In genomic region chr16:89785523-89786155, GRCh38 we compare ENCODE assay signal across 26 cellular contexts. TPM values are rescaled to one million over a fixed set of nuclear protein-coding genes. Genes with fewer than 3 reads are reported as not detected.
DNase-seq lines count a peak whose midpoint lies in the region; ATAC-seq lines count a peak whose summit lies in the region.
"Had no signal": no experiment of that assay in that cellular context is flagged by ENCODE, and none has a peak within 500 bp of the region (broad histone marks: within the 10 kb centered on the region; RNA-seq: fewer than 3 reads in every experiment).

No MANE protein-coding gene starts in this region.

- no peaks in the 10 kb centered on the region for H3K36me3 ChIP-seq in CD4-positive, CD25-positive, alpha-beta regulatory T cell (ENCODE audit: control insufficient read depth, insufficient read depth, low read length)
- H3K36me3 ChIP-seq: prostate gland had no signal

- no peak overlapping the region for H3K4me3 Mint-ChIP-seq in activated CD4-positive, alpha-beta T cell treated with anti-CD3 and anti-CD28 coated beads for 36 hours
- H3K4me3 Mint-ChIP-seq in CD4-positive, CD25-positive, alpha-beta regulatory T cell = peak overlapping the region in 1 of 4 donors; percentile 47
- H3K4me3 Mint-ChIP-seq: dendritic cell treated with granulocyte-macrophage colony-stimulating factor and Interleukin-4, amounts not matched to agents 40 ng/mL and 50 ng/mL, for 4 days; HFFc6; neural crest cell had no signal

- DNase-seq in activated CD4-positive, alpha-beta T cell treated with anti-CD3 and anti-CD28 coated beads, Interleukin-2, amount 50 U/mL, for 1 hour = peak; percentile 28
- no peak for DNase-seq in activated CD4-positive, alpha-beta T cell treated with anti-CD3 and anti-CD28 coated beads for 36 hours
- no peak for DNase-seq in CD4-positive, CD25-positive, alpha-beta regulatory T cell
- DNase-seq in T-helper 9 cell (peak; percentile 52), head of caudate nucleus (peak in 30 of 42 donors; percentile 12 to 68 (median 41)), NCI-H345 treated with DMSO at 0.1 percent for 48 hours (lab: John Stamatoyannopoulos, UW; ENCODE audit: unreplicated experiment) (no peak), globus pallidus (ENCODE audit: low spot score) (no peak), HPDE6-E6E7 (ENCODE audit: extremely low spot score) (no peak)
- DNase-seq: activated CD4-positive, CD25-positive, alpha-beta regulatory T cell treated with anti-CD3 and anti-CD28 coated beads, Interleukin-2, amount 50 U/mL, for 72 hours; DMS79; foreskin melanocyte; HFFc6; Kasumi-1; kidney glomerular epithelial cell; mesenchymal stem cell; NCI-H1105; NCI-H526; SIG-M5; spleen had no signal

- no peaks in the 10 kb centered on the region for H3K9me3 ChIP-seq in CD4-positive, CD25-positive, alpha-beta regulatory T cell (ENCODE audit: control insufficient read depth in 2 of 2, low read length in 2 of 2)
- H3K9me3 ChIP-seq: A549, body of pancreas, prostate gland, spleen had no signal

- H3K4me1 Mint-ChIP-seq in activated CD4-positive, alpha-beta T cell treated with anti-CD3 and anti-CD28 coated beads for 36 hours = peaks cover 23% of the 10 kb centered on the region
- peaks cover 6 to 27% (median 10%) of the 10 kb centered on the region in 4 donors for H3K4me1 Mint-ChIP-seq in CD4-positive, CD25-positive, alpha-beta regulatory T cell
- H3K4me1 Mint-ChIP-seq: neural crest cell had no signal

- H3K27me3 Mint-ChIP-seq in activated CD4-positive, alpha-beta T cell treated with anti-CD3 and anti-CD28 coated beads for 36 hours = no peaks in the 10 kb centered on the region
- H3K27me3 Mint-ChIP-seq in CD4-positive, CD25-positive, alpha-beta regulatory T cell = no peaks in the 10 kb centered on the region
- H3K27me3 Mint-ChIP-seq: dendritic cell treated with granulocyte-macrophage colony-stimulating factor and Interleukin-4, amounts not matched to agents 40 ng/mL and 50 ng/mL, for 4 days had no signal

- CTCF ChIA-PET in activated CD4-positive, alpha-beta T cell treated with anti-CD3 and anti-CD28 coated beads for 36 hours (lab: Charles Lee) = interaction anchor here (0.6 to 0.7 kb wide), 2 partner anchors 9 to 124 kb away, joined by 3 read pairs; no protein-coding TSS in a partner anchor

- no peak overlapping the region for H3K27ac Mint-ChIP-seq in activated CD4-positive, alpha-beta T cell treated with anti-CD3 and anti-CD28 coated beads for 36 hours
- peak overlapping the region in 1 of 3 donors; percentile 72 for H3K27ac Mint-ChIP-seq in CD4-positive, CD25-positive, alpha-beta regulatory T cell
- H3K27ac Mint-ChIP-seq: activated T-helper 2 cell treated with anti-CD3 and anti-CD28 coated beads, Interferon-gamma antibody, Interleukin-2, Interleukin-4, amounts not matched to agents 10 μg/mL and 5 μg/mL and 100 μg/mL, durations not matched to agents 14 hours and 24 hours and 36 hours; dendritic cell treated with granulocyte-macrophage colony-stimulating factor and Interleukin-4, amounts not matched to agents 40 ng/mL and 50 ng/mL, for 4 days; HFFc6 had no signal

- POLR2A ChIA-PET in activated CD4-positive, alpha-beta T cell treated with anti-CD3 and anti-CD28 coated beads for 36 hours (lab: Charles Lee) = no interaction called here

- ATAC-seq in activated CD4-positive, alpha-beta T cell treated with anti-CD3 and anti-CD28 coated beads for 36 hours = no peak
- ATAC-seq in CD4-positive, CD25-positive, alpha-beta regulatory T cell (ENCODE audit: low read depth in 2 of 2) = peak; percentile 55 to 77
- ATAC-seq: A549, body of pancreas had no signal

- no peaks in the 10 kb centered on the region for H3K9me3 Mint-ChIP-seq in activated CD4-positive, alpha-beta T cell treated with anti-CD3 and anti-CD28 coated beads for 36 hours (ENCODE audit: low read depth)
- H3K9me3 Mint-ChIP-seq in CD4-positive, CD25-positive, alpha-beta regulatory T cell = no peaks in the 10 kb centered on the region
- H3K9me3 Mint-ChIP-seq: activated T-helper 2 cell treated with anti-CD3 and anti-CD28 coated beads, Interferon-gamma antibody, Interleukin-2, Interleukin-4, amounts not matched to agents 10 μg/mL and 5 μg/mL and 100 μg/mL, durations not matched to agents 14 hours and 24 hours and 36 hours; dendritic cell treated with granulocyte-macrophage colony-stimulating factor and Interleukin-4, amounts not matched to agents 40 ng/mL and 50 ng/mL, for 4 days; HFFc6; neural crest cell had no signal

- intact Hi-C loops in activated CD4-positive, alpha-beta T cell treated with anti-CD3 and anti-CD28 coated beads for 36 hours (cut with DNase I, micrococcal nuclease) = no loop called here
- intact Hi-C loops in head of caudate nucleus (cut with DNase I) = no loop called here

- no peak overlapping the region for H3K4me3 ChIP-seq in CD4-positive, CD25-positive, alpha-beta regulatory T cell (ENCODE audit: low read depth, low read length)
- H3K4me3 ChIP-seq: A549, body of pancreas, prostate gland, spleen had no signal

- peaks cover 53% of the 10 kb centered on the region for H3K36me3 Mint-ChIP-seq in activated CD4-positive, alpha-beta T cell treated with anti-CD3 and anti-CD28 coated beads for 36 hours (ENCODE audit: low read depth)
- H3K36me3 Mint-ChIP-seq in CD4-positive, CD25-positive, alpha-beta regulatory T cell = no peaks in the 10 kb centered on the region

- no peak overlapping the region for H3K27ac ChIP-seq in CD4-positive, CD25-positive, alpha-beta regulatory T cell (ENCODE audit: insufficient read depth, low read length, poor library complexity, severe bottlenecking)
- H3K27ac ChIP-seq: A549, body of pancreas, C4-2B, prostate gland had no signal

- no peaks in the 10 kb centered on the region for H3K27me3 ChIP-seq in CD4-positive, CD25-positive, alpha-beta regulatory T cell (ENCODE audit: control insufficient read depth, insufficient read depth, low read length)
- H3K27me3 ChIP-seq: body of pancreas, spleen had no signal

- H3K4me1 ChIP-seq in CD4-positive, CD25-positive, alpha-beta regulatory T cell (ENCODE audit: control insufficient read depth, insufficient read depth, low read length, poor library complexity, severe bottlenecking) = peaks cover 10% of the 10 kb centered on the region
- H3K4me1 ChIP-seq: A549, body of pancreas, prostate gland had no signal

RNA-seq across cellular contexts. Expression of gene FANCA, which starts 30.8 kb away (rescaled TPM):
- 10 to 100 TPM; 91.5 to 94.4 TPM for total RNA-seq in activated CD4-positive, alpha-beta T cell treated with anti-CD3 and anti-CD28 coated beads for 36 hours
- 25.4 TPM for total RNA-seq in CD4-positive, CD25-positive, alpha-beta regulatory T cell
- 10 to 100 TPM in 3 of 4 donors, 1 to 10 TPM in 1; 8.9 to 14.7 (median 12.9) TPM for polyA plus RNA-seq in CD4-positive, CD25-positive, alpha-beta regulatory T cell

RNA-seq across cellular contexts. Expression of gene SPIRE2, which starts 42.6 kb away (rescaled TPM):
- 1 to 10 TPM; 1.1 to 1.5 TPM for total RNA-seq in activated CD4-positive, alpha-beta T cell treated with anti-CD3 and anti-CD28 coated beads for 36 hours
- 0.35 TPM for total RNA-seq in CD4-positive, CD25-positive, alpha-beta regulatory T cell
- polyA plus RNA-seq in CD4-positive, CD25-positive, alpha-beta regulatory T cell = not detected

Comparison
In these comparisons a context has a peak if more than half of its experiments do, and no peak if none do; other contexts are left out.
1. DNase-seq: peak in activated CD4-positive, alpha-beta T cell treated with anti-CD3 and anti-CD28 coated beads, Interleukin-2, amount 50 U/mL, for 1 hour (single experiment), T-helper 9 cell (single experiment) and head of caudate nucleus (30 of 42); none in activated CD4-positive, alpha-beta T cell treated with anti-CD3 and anti-CD28 coated beads for 36 hours (single experiment), CD4-positive, CD25-positive, alpha-beta regulatory T cell (0 of 3), NCI-H345 treated with DMSO at 0.1 percent for 48 hours (single experiment), globus pallidus (single experiment) and HPDE6-E6E7 (single experiment).